In genomic region chr9:8382266-8382665, GRCh38 we compare ENCODE assay signal across 19 cellular contexts.
DNase-seq lines count a peak whose midpoint lies in the region; ATAC-seq and TF ChIP-seq lines count a peak whose summit lies in the region.
"Had no signal": no experiment of that assay in that cellular context is flagged by ENCODE, and none has a peak within 500 bp of the region (broad histone marks: within the 10 kb centered on the region; RNA-seq: fewer than 3 reads in every experiment).

No MANE protein-coding gene starts in this region.

- no peaks in the 10 kb centered on the region for H3K36me3 ChIP-seq in Caco-2 (ENCODE audit: control insufficient read depth, insufficient read depth, low read length)
- H3K36me3 ChIP-seq in ascending aorta, result no peaks in the 10 kb centered on the region
- no peaks in the 10 kb centered on the region for H3K36me3 ChIP-seq in ovary
- H3K36me3 ChIP-seq: BLaER1, HAP-1 had no signal

- peak overlapping the region; percentile 16 for H3K4me3 Mint-ChIP-seq in Caco-2 (ENCODE audit: unreplicated experiment)
- H3K4me3 Mint-ChIP-seq in nephron progenitor cell, result no peak overlapping the region
- no peak overlapping the region for H3K4me3 Mint-ChIP-seq in stimulated activated memory B cell treated with anti-CD40 and anti-IgM and Interleukin-4, amounts not matched to agents 10 μg/mL and 1 μg/mL and 100 μg/mL, for 72 hours
- H3K4me3 Mint-ChIP-seq: B cell; CD4-positive, CD25-positive, alpha-beta regulatory T cell; CD8-positive, alpha-beta T cell; GM23338; HFFc6 had no signal

- H3K36me3 Mint-ChIP-seq in Caco-2 (ENCODE audit: insufficient read depth, unreplicated experiment) (peaks cover 4% of the 10 kb centered on the region), nephron progenitor cell (ENCODE audit: low read depth) (peaks cover 46% of the 10 kb centered on the region)
- no peaks in the 10 kb centered on the region for H3K36me3 Mint-ChIP-seq in stimulated activated memory B cell treated with anti-CD40 and anti-IgM and Interleukin-4, amounts not matched to agents 10 μg/mL and 1 μg/mL and 100 μg/mL, for 72 hours
- H3K36me3 Mint-ChIP-seq: CD4-positive, CD25-positive, alpha-beta regulatory T cell; CD8-positive, alpha-beta T cell had no signal

- H3K27ac ChIP-seq in ascending aorta (peak overlapping the region; percentile 9 to 19), ovary (no peak overlapping the region)
- H3K27ac ChIP-seq: 22Rv1, BLaER1, C4-2B had no signal

- ATAC-seq in GM18861 (IDR thresholded peaks at IDR 0.05; ENCODE audit: unreplicated experiment), result no peak
- ATAC-seq in stimulated activated memory B cell treated with anti-CD40 and anti-IgM and Interleukin-4, amounts not matched to agents 10 μg/mL and 1 μg/mL and 100 μg/mL, for 72 hours, result no peak
- ATAC-seq: CD8-positive, alpha-beta T cell; GM23338 had no signal

- H3K27ac Mint-ChIP-seq in Caco-2 (ENCODE audit: unreplicated experiment) (peak overlapping the region; percentile 90), nephron progenitor cell (peak overlapping the region; percentile 95)
- no peak overlapping the region for H3K27ac Mint-ChIP-seq in stimulated activated memory B cell treated with anti-CD40 and anti-IgM and Interleukin-4, amounts not matched to agents 10 μg/mL and 1 μg/mL and 100 μg/mL, for 72 hours
- H3K27ac Mint-ChIP-seq: B cell; CD4-positive, CD25-positive, alpha-beta regulatory T cell; CD8-positive, alpha-beta T cell; GM23338; HFFc6 had no signal

- DNase-seq in Caco-2 (peak; percentile 79 to 82), ascending aorta (ENCODE audit: low spot score in 2 of 2) (no peak), fibroblast of the aortic adventitia (ENCODE audit: low read depth) (peak; percentile 23), nephron progenitor cell (no peak), ovary (no peak), EL (no peak)
- DNase-seq: CD4-positive, CD25-positive, alpha-beta regulatory T cell; CD8-positive, alpha-beta T cell; DMS 273 treated with DMSO at 0.1 percent for 48 hours; DMS79; HFFc6 had no signal

- CTCF ChIA-PET in Caco-2 (lab: Charles Lee), result no interaction called here

- POLR2A ChIA-PET in Caco-2 (lab: Charles Lee), result no interaction called here

- BruUV-seq in Caco-2 (replicated peaks; lab: Mats Ljungman, UMichigan), result no TSS peak

- H3K4me1 ChIP-seq in Caco-2 (peaks cover 69% of the 10 kb centered on the region), ascending aorta (peaks cover 0 to 5% of the 10 kb centered on the region in 2 donors), ovary (ENCODE audit: insufficient read depth) (peaks cover 7% of the 10 kb centered on the region)
- H3K4me1 ChIP-seq: BLaER1, HAP-1 had no signal

- H3K4me3 ChIP-seq in Caco-2 (ENCODE audit: low read depth, low read length) (no peak overlapping the region), ascending aorta (no peak overlapping the region), fibroblast of the aortic adventitia (ENCODE audit: low read depth, low read length) (no peak overlapping the region), ovary (no peak overlapping the region)
- H3K4me3 ChIP-seq: BLaER1, GM23338, HAP-1 had no signal

- H3K9me3 ChIP-seq in Caco-2, result no peaks in the 10 kb centered on the region
- H3K9me3 ChIP-seq in ascending aorta, result no peaks in the 10 kb centered on the region
- H3K9me3 ChIP-seq in ovary, result no peaks in the 10 kb centered on the region
- H3K9me3 ChIP-seq: BLaER1, HAP-1 had no signal

- no peaks in the 10 kb centered on the region for H3K27me3 Mint-ChIP-seq in Caco-2 (ENCODE audit: insufficient read depth, unreplicated experiment)
- H3K27me3 Mint-ChIP-seq in nephron progenitor cell (ENCODE audit: low read depth, poor library complexity), result no peaks in the 10 kb centered on the region
- H3K27me3 Mint-ChIP-seq in stimulated activated memory B cell treated with anti-CD40 and anti-IgM and Interleukin-4, amounts not matched to agents 10 μg/mL and 1 μg/mL and 100 μg/mL, for 72 hours, result no peaks in the 10 kb centered on the region
- H3K27me3 Mint-ChIP-seq: B cell; CD4-positive, CD25-positive, alpha-beta regulatory T cell had no signal

- 63 to 89% (median 81%) methylated on average over 1 of the region's 1 CpG for WGBS in ovary, 3 donors

- peaks cover 12% of the 10 kb centered on the region for H3K9me3 Mint-ChIP-seq in Caco-2 (ENCODE audit: unreplicated experiment)
- H3K9me3 Mint-ChIP-seq in nephron progenitor cell, result no peaks in the 10 kb centered on the region
- H3K9me3 Mint-ChIP-seq in stimulated activated memory B cell treated with anti-CD40 and anti-IgM and Interleukin-4, amounts not matched to agents 10 μg/mL and 1 μg/mL and 100 μg/mL, for 72 hours, result no peaks in the 10 kb centered on the region
- H3K9me3 Mint-ChIP-seq: CD8-positive, alpha-beta T cell; GM23338 had no signal

- TF ChIP-seq CTCF in Caco-2 (IDR thresholded peaks at IDR 0.05; ENCODE audit: insufficient read depth in 1 of 2, low read depth in 1 of 2, low read length in 1 of 2, severe bottlenecking in 1 of 2, unreplicated experiment in 1 of 2) (no peak), ascending aorta (IDR thresholded peaks at IDR 0.05) (no peak), fibroblast of the aortic adventitia (IDR thresholded peaks at IDR 0.05; ENCODE audit: insufficient read depth, low read length) (no peak), nephron progenitor cell (IDR thresholded peaks at IDR 0.05) (no peak), ovary (IDR thresholded peaks at IDR 0.05) (no peak)

- intact Hi-C loops in Caco-2 (cut with micrococcal nuclease; ENCODE audit: unreplicated experiment) (loop anchor here (1.0 to 10.0 kb wide), 15 partner anchors 8 to 812 kb away; partner anchors contain the start of gene DMAC1), ascending aorta (cut with DNase I) (no loop called here), ovary (cut with DNase I) (no loop called here)

- TF ChIP-seq POLR2A in ovary (IDR thresholded peaks at IDR 0.05), result no peak

- H3K27me3 ChIP-seq in Caco-2 (replicated peaks; ENCODE audit: control insufficient read depth, insufficient read depth, low read length) (no peaks in the 10 kb centered on the region), ascending aorta (no peaks in the 10 kb centered on the region), ovary (no peaks in the 10 kb centered on the region)
- H3K27me3 ChIP-seq: BLaER1 had no signal

- TF ChIP-seq EP300 in ovary (IDR thresholded peaks at IDR 0.05), result no peak

- peaks cover 22% of the 10 kb centered on the region for H3K4me1 Mint-ChIP-seq in Caco-2 (ENCODE audit: low read depth, unreplicated experiment)
- peaks cover 43% of the 10 kb centered on the region for H3K4me1 Mint-ChIP-seq in nephron progenitor cell
- no peaks in the 10 kb centered on the region for H3K4me1 Mint-ChIP-seq in stimulated activated memory B cell treated with anti-CD40 and anti-IgM and Interleukin-4, amounts not matched to agents 10 μg/mL and 1 μg/mL and 100 μg/mL, for 72 hours
- H3K4me1 Mint-ChIP-seq: B cell; CD4-positive, CD25-positive, alpha-beta regulatory T cell; GM23338 had no signal

Comparison
In these comparisons a context has a peak if more than half of its experiments do, and no peak if none do; other contexts are left out.
1. DNase-seq: peak in Caco-2 (2 of 2) and fibroblast of the aortic adventitia (single experiment); none in ascending aorta (0 of 2), nephron progenitor cell (single experiment), ovary (0 of 5) and EL (single experiment).
2. H3K27ac ChIP-seq: peak in ascending aorta (2 of 2); none in ovary (0 of 2).